In the genomic region with DNA sequence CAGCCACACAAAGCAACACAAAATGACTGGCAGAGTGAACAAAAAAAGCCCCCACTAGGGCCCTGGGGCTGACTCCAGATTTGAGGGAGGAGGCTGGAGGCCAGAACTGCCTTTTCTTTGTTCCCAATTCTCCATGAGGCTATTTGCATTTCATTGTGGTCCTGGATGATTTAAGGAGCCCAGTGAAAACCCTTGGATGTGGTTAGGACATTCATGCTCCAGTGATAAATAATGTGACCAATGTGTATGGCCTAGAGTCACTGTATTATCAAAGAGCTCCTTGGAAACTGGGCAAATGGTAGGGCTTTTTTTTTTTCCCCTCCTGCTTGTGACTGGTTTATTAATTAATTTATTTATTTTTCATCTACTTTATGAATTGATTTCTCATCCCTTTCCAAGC, we compare ENCODE assay signal across 20 cellular contexts.
A peak's percentile ranks its signal among the peaks of the same experiment; 100 is the strongest.
DNase-seq lines count a peak whose midpoint lies in the region; ATAC-seq and TF ChIP-seq lines count a peak whose summit lies in the region.
"Had no signal": no experiment of that assay in that cellular context is flagged by ENCODE, and none has a peak within 500 bp of the region (broad histone marks: within the 10 kb centered on the region; RNA-seq: fewer than 3 reads in every experiment).

No MANE protein-coding gene starts in this region.

- TF ChIP-seq CTCF in hepatocyte (IDR thresholded peaks at IDR 0.05; ENCODE audit: poor library complexity), result no peak

- H3K9me2 ChIP-seq in hepatocyte (replicated peaks; ENCODE audit: insufficient read depth), result no peaks in the 10 kb centered on the region

- no peak overlapping the region for H4K8ac ChIP-seq in neuronal stem cell (ENCODE audit: low read depth, low read length)

- H3K4ac ChIP-seq in neuronal stem cell (ENCODE audit: low read length), result no peak overlapping the region

- peak; percentile 24 to 42 for DNase-seq in HAP-1 (ENCODE audit: low spot score in 2 of 2)
- DNase-seq in astrocyte of the hippocampus (ENCODE audit: low read depth, low spot score), result peak; percentile 93
- DNase-seq in left kidney (ENCODE audit: low read depth, low spot score), result peak; percentile 18
- DNase-seq in neuronal stem cell (ENCODE audit: low spot score), result no peak
- DNase-seq in RKO (ENCODE audit: low spot score), result no peak
- no peak for DNase-seq in hepatocyte (ENCODE audit: low spot score)
- DNase-seq in HPDE6-E6E7 (ENCODE audit: extremely low spot score), result no peak
- DNase-seq: ACHN; BE2C; CD4-positive, alpha-beta memory T cell; EL; GOT3; HFFc6; KG1; NCI-H1092; NCI-H2107; NCI-H226; NCI-H526 treated with DMSO at 0.1 percent for 48 hours had no signal

- H2AK5ac ChIP-seq in neuronal stem cell (ENCODE audit: low read depth, low read length), result no peak overlapping the region

- in situ Hi-C loops in HAP-1 (cut with MboI; ENCODE audit: low sequenced_read_pairs), result no loop called here

- peak overlapping the region; percentile 51 for H2AFZ ChIP-seq in neuronal stem cell (ENCODE audit: low read length)
- H2AFZ ChIP-seq in hepatocyte, result no peak overlapping the region

- no peak for ATAC-seq in GM21515 (IDR thresholded peaks at IDR 0.05; ENCODE audit: unreplicated experiment)

- no peaks in the 10 kb centered on the region for H3K79me2 ChIP-seq in hepatocyte

- H3K27ac ChIP-seq in neuronal stem cell (replicated peaks; ENCODE audit: low read length) (no peak overlapping the region), hepatocyte (no peak overlapping the region)
- H3K27ac ChIP-seq: SK-N-MC had no signal

- H3K4me3 ChIP-seq in HAP-1 (no peak overlapping the region), neuronal stem cell (ENCODE audit: low read length in 2 of 2) (no peak overlapping the region), hepatocyte (no peak overlapping the region)
- H3K4me3 ChIP-seq: SK-N-MC had no signal

- no peaks in the 10 kb centered on the region for H3K36me3 ChIP-seq in HAP-1 (replicated peaks)
- H3K36me3 ChIP-seq in neuronal stem cell (replicated peaks in 1 of 2; ENCODE audit: control insufficient read depth in 2 of 2, insufficient read depth in 2 of 2, low read length in 2 of 2), result no peaks in the 10 kb centered on the region
- no peaks in the 10 kb centered on the region for H3K36me3 ChIP-seq in hepatocyte (replicated peaks; ENCODE audit: insufficient read depth, low read depth)
- H3K36me3 ChIP-seq: BE2C had no signal

- no peak overlapping the region for H3K9ac ChIP-seq in neuronal stem cell (ENCODE audit: low read depth, low read length, poor library complexity)

- H3K9me3 ChIP-seq in HAP-1, result no peaks in the 10 kb centered on the region
- H3K9me3 ChIP-seq in neuronal stem cell (replicated peaks in 1 of 2; ENCODE audit: control insufficient read depth in 2 of 2, insufficient read depth in 1 of 2, low read depth in 1 of 2, low read length in 2 of 2), result peaks cover 0 to 10% of the 10 kb centered on the region in 2 donors
- no peaks in the 10 kb centered on the region for H3K9me3 ChIP-seq in hepatocyte (ENCODE audit: low read depth)
- H3K9me3 ChIP-seq: BE2C had no signal

- H3K27me3 ChIP-seq in HAP-1 (ENCODE audit: low read depth) (no peaks in the 10 kb centered on the region), neuronal stem cell (ENCODE audit: control insufficient read depth in 3 of 3, insufficient read depth in 3 of 3, low read depth in 1 of 3, low read length in 3 of 3) (no peaks in the 10 kb centered on the region), hepatocyte (peaks cover 2% of the 10 kb centered on the region)
- H3K27me3 ChIP-seq: BE2C had no signal

- H3K4me2 ChIP-seq in neuronal stem cell (ENCODE audit: insufficient read depth, low read length, poor library complexity, severe bottlenecking), result no peak overlapping the region
- no peak overlapping the region for H3K4me2 ChIP-seq in hepatocyte

- no peaks in the 10 kb centered on the region; the same call in 1 of the 2 replicates for H3K4me1 ChIP-seq in HAP-1
- no peaks in the 10 kb centered on the region for H3K4me1 ChIP-seq in neuronal stem cell (ENCODE audit: control insufficient read depth in 2 of 2, insufficient read depth in 1 of 2, low read depth in 1 of 2, low read length in 2 of 2)
- H3K4me1 ChIP-seq in hepatocyte (ENCODE audit: insufficient read depth), result no peaks in the 10 kb centered on the region
- H3K4me1 ChIP-seq: BE2C had no signal

- no peaks in the 10 kb centered on the region for H4K20me1 ChIP-seq in hepatocyte (ENCODE audit: insufficient read depth, poor library complexity, severe bottlenecking)

- no peak overlapping the region for H3K23ac ChIP-seq in neuronal stem cell (ENCODE audit: low read depth, low read length, poor library complexity)

- no peak overlapping the region for H3K14ac ChIP-seq in neuronal stem cell (ENCODE audit: low read length)

- H4K91ac ChIP-seq in neuronal stem cell (ENCODE audit: low read depth, low read length, poor library complexity), result no peak overlapping the region

- H2BK5ac ChIP-seq in neuronal stem cell (ENCODE audit: low read length), result no peak overlapping the region

- no peaks in the 10 kb centered on the region for H3K79me1 ChIP-seq in neuronal stem cell (ENCODE audit: low read depth, low read length)

- H2BK15ac ChIP-seq in neuronal stem cell (ENCODE audit: low read length), result no peak overlapping the region

- H3K18ac ChIP-seq in neuronal stem cell (ENCODE audit: low read length), result no peak overlapping the region

- H2BK12ac ChIP-seq in neuronal stem cell (ENCODE audit: low read length), result no peak overlapping the region

- H2BK120ac ChIP-seq in neuronal stem cell (ENCODE audit: low read depth, low read length), result no peak overlapping the region

Comparison
In these comparisons a context has a peak if more than half of its experiments do, and no peak if none do; other contexts are left out.
1. DNase-seq: peak in HAP-1 (2 of 2), astrocyte of the hippocampus (single experiment) and left kidney (single experiment); none in neuronal stem cell (single experiment), RKO (single experiment), hepatocyte (single experiment) and HPDE6-E6E7 (single experiment).